Comparison of ENCODE assay signal across 11 cellular contexts in genomic region chr1:113868387-113869083, GRCh38. TPM values are rescaled to one million over a fixed set of nuclear protein-coding genes. Genes with fewer than 3 reads are reported as not detected.
DNase-seq lines count a peak whose midpoint lies in the region; ATAC-seq, FAIRE-seq and TF ChIP-seq lines count a peak whose summit lies in the region.
"Had no signal": no experiment of that assay in that cellular context is flagged by ENCODE, and none has a peak within 500 bp of the region (broad histone marks: within the 10 kb centered on the region; RNA-seq: fewer than 3 reads in every experiment).

No MANE protein-coding gene starts in this region.

- peak; percentile 77 for ATAC-seq in stimulated activated naive CD8-positive, alpha-beta T cell treated with anti-CD3 and anti-CD28 coated beads, Interleukin-15, Interleukin-2, amounts not matched to agents 100 U/mL and 50 U/mL, for 24 hours
- ATAC-seq in HG03439 (IDR thresholded peaks at IDR 0.05; ENCODE audit: unreplicated experiment): no peak

- POLR2A ChIA-PET in MCF 10A (lab: Yijun Ruan, JAX): interaction anchor here (1.4 kb wide), 1 partner anchor 56 kb away, joined by 3 read pairs; the partner anchor contains the start of gene RSBN1
- POLR2A ChIA-PET in RWPE1 (lab: Yijun Ruan, JAX; ENCODE audit: low non-redundant PET): interaction anchor here (0.7 kb wide), 1 partner anchor 16 kb away, joined by 3 read pairs; no protein-coding TSS in a partner anchor

- BruUV-seq in MCF 10A (replicated peaks; lab: Mats Ljungman, UMichigan): no TSS peak

- H3K27me3 Mint-ChIP-seq in MCF 10A (ENCODE audit: insufficient read depth, unreplicated experiment): no peaks in the 10 kb centered on the region
- no peaks in the 10 kb centered on the region for H3K27me3 Mint-ChIP-seq in dendritic cell treated with granulocyte-macrophage colony-stimulating factor and Interleukin-4, amounts not matched to agents 40 ng/mL and 50 ng/mL, for 4 days

- CTCF ChIA-PET in MCF 10A (lab: Yijun Ruan, JAX): interaction anchor here (0.6 to 2.3 kb wide), 7 partner anchors 12 to 1152 kb away, joined by 3 to 9 read pairs (median 4); no protein-coding TSS in a partner anchor
- CTCF ChIA-PET in RWPE1 (lab: Yijun Ruan, JAX): interaction anchor here (0.6 kb wide), 1 partner anchor 1105 kb away, joined by 3 read pairs; no protein-coding TSS in a partner anchor

- H3K27ac Mint-ChIP-seq in MCF 10A (ENCODE audit: low read depth, unreplicated experiment): peak overlapping the region; percentile 74
- H3K27ac Mint-ChIP-seq in dendritic cell treated with granulocyte-macrophage colony-stimulating factor and Interleukin-4, amounts not matched to agents 40 ng/mL and 50 ng/mL, for 4 days: peak overlapping the region; percentile 60

- no peaks in the 10 kb centered on the region for H3K36me3 ChIP-seq in breast epithelium
- H3K36me3 ChIP-seq: thyroid gland had no signal

- no peak for FAIRE-seq in GM12891 (lab: Jason Lieb, UNC)

- no peaks in the 10 kb centered on the region for H3K27me3 ChIP-seq in breast epithelium
- H3K27me3 ChIP-seq: thyroid gland had no signal

- TF ChIP-seq CTCF in MCF 10A (IDR thresholded peaks at IDR 0.05; ENCODE audit: unreplicated experiment): no peak
- TF ChIP-seq CTCF in breast epithelium (IDR thresholded peaks at IDR 0.05): no peak
- TF ChIP-seq CTCF in RWPE1 (conservative IDR thresholded peaks at IDR 0.05; ENCODE audit: low read depth): no peak

- H3K9me3 ChIP-seq in breast epithelium: no peaks in the 10 kb centered on the region
- H3K9me3 ChIP-seq: thyroid gland had no signal

- TF ChIP-seq POLR2A in breast epithelium (IDR thresholded peaks at IDR 0.05) (no peak), GM12891 (IDR thresholded peaks at IDR 0.05; ENCODE audit: low read depth, low read length) (no peak)

- H3K9me3 Mint-ChIP-seq in MCF 10A (ENCODE audit: unreplicated experiment): no peaks in the 10 kb centered on the region
- no peaks in the 10 kb centered on the region for H3K9me3 Mint-ChIP-seq in dendritic cell treated with granulocyte-macrophage colony-stimulating factor and Interleukin-4, amounts not matched to agents 40 ng/mL and 50 ng/mL, for 4 days

- peaks cover 5% of the 10 kb centered on the region for H3K4me1 Mint-ChIP-seq in MCF 10A (ENCODE audit: insufficient read depth, unreplicated experiment)
- peaks cover 35% of the 10 kb centered on the region for H3K4me1 Mint-ChIP-seq in dendritic cell treated with granulocyte-macrophage colony-stimulating factor and Interleukin-4, amounts not matched to agents 40 ng/mL and 50 ng/mL, for 4 days (ENCODE audit: low read depth)

- DNase-seq in MCF 10A (ENCODE audit: unreplicated experiment) (no peak), breast epithelium (ENCODE audit: low spot score in 2 of 2) (no peak), RWPE1 (ENCODE audit: low spot score) (peak; percentile 12), GM12891 (ENCODE audit: insufficient read length, low spot score) (no peak), DMS53 treated with DMSO at 0.1 percent for 48 hours (lab: John Stamatoyannopoulos, UW; ENCODE audit: unreplicated experiment) (no peak)
- DNase-seq in stimulated activated naive CD8-positive, alpha-beta T cell treated with anti-CD3 and anti-CD28 coated beads, Interleukin-15, Interleukin-2, amounts not matched to agents 100 U/mL and 50 U/mL, for 24 hours: no peak
- DNase-seq: NCI-H1436; stimulated activated CD4-positive, alpha-beta T cell treated with anti-CD3 and anti-CD28 coated beads, Interleukin-1b, Interleukin-23, amount 100 ng/mL, for 48 hours; thyroid gland had no signal

- H3K36me3 Mint-ChIP-seq in MCF 10A (ENCODE audit: insufficient read depth, unreplicated experiment): no peaks in the 10 kb centered on the region
- no peaks in the 10 kb centered on the region for H3K36me3 Mint-ChIP-seq in dendritic cell treated with granulocyte-macrophage colony-stimulating factor and Interleukin-4, amounts not matched to agents 40 ng/mL and 50 ng/mL, for 4 days (ENCODE audit: low read depth)

- no peak overlapping the region for H3K4me3 Mint-ChIP-seq in MCF 10A (ENCODE audit: unreplicated experiment)
- no peak overlapping the region for H3K4me3 Mint-ChIP-seq in dendritic cell treated with granulocyte-macrophage colony-stimulating factor and Interleukin-4, amounts not matched to agents 40 ng/mL and 50 ng/mL, for 4 days

- H3K27ac ChIP-seq in breast epithelium (no peak overlapping the region), RWPE1 (no peak overlapping the region)
- H3K27ac ChIP-seq: thyroid gland had no signal

- no peak overlapping the region for H3K4me3 ChIP-seq in breast epithelium
- H3K4me3 ChIP-seq: thyroid gland had no signal

- H3K4me1 ChIP-seq in breast epithelium: no peaks in the 10 kb centered on the region
- H3K4me1 ChIP-seq: thyroid gland had no signal

- intact Hi-C loops in MCF 10A (cut with micrococcal nuclease) (no loop called here), breast epithelium (cut with DNase I; ENCODE audit: low total_unique reads) (loop anchor here (10.0 kb wide), 1 partner anchor 796 kb away; no protein-coding TSS in a partner anchor)
- intact Hi-C loops in dendritic cell treated with granulocyte-macrophage colony-stimulating factor and Interleukin-4, amounts not matched to agents 40 ng/mL and 50 ng/mL, for 4 days (cut with micrococcal nuclease): no loop called here

TF ChIP-seq in GM12891, 5 proteins besides CTCF, POLR2A, EP300 and RAD21:
- TF ChIP-seq PAX5 (IDR thresholded peaks at IDR 0.05; ENCODE audit: insufficient read depth, low read length, severe bottlenecking): no peak
- no peak for TF ChIP-seq POLR2AphosphoS5 (IDR thresholded peaks at IDR 0.05; ENCODE audit: low read depth, low read length)
- TF ChIP-seq POU2F2 (IDR thresholded peaks at IDR 0.05; ENCODE audit: low read depth, low read length): no peak
- TF ChIP-seq SPI1 (IDR thresholded peaks at IDR 0.05; ENCODE audit: low read depth, low read length): no peak
- no peak for TF ChIP-seq TAF1 (IDR thresholded peaks at IDR 0.05; ENCODE audit: low read depth, low read length)
TF ChIP-seq in GM12891: peak in this region for 0.

RNA-seq across cellular contexts. Expression of gene PTPN22, which starts 3.0 kb away (rescaled TPM):
- total RNA-seq in MCF 10A (2022) (0.42 and 0.89 TPM in 2 replicates), breast epithelium (1 to 10 TPM; 3.4 to 7.2 (median 3.6) TPM)
- 19.8 TPM for polyA plus RNA-seq in GM12891 (2012; ENCODE audit: low read depth, missing spikeins)

RNA-seq across cellular contexts. Expression of gene BCL2L15, which starts 18.8 kb away (rescaled TPM):
- 0.27 and 2.3 TPM in 2 replicates for total RNA-seq in MCF 10A (2022)
- 1 to 10 TPM in 1 of 3 donors, under 1 TPM in 2; 0.44 to 1.6 (median 0.48) TPM for total RNA-seq in breast epithelium
- polyA plus RNA-seq in GM12891 (2012; ENCODE audit: low read depth, missing spikeins): 0.42 TPM

RNA-seq across cellular contexts. Expression of gene AP4B1, which starts 36.1 kb away (rescaled TPM):
- 20.4 and 21.3 TPM in 2 replicates for total RNA-seq in MCF 10A (2022)
- 10 to 100 TPM; 10.8 to 18.1 (median 14.9) TPM for total RNA-seq in breast epithelium
- polyA plus RNA-seq in GM12891 (2012; ENCODE audit: low read depth, missing spikeins): 19.3 TPM

RNA-seq across cellular contexts. Expression of gene DCLRE1B, which starts 36.6 kb away (rescaled TPM):
- total RNA-seq in MCF 10A (2022) (6.9 and 8.1 TPM in 2 replicates), breast epithelium (1 to 10 TPM; 3.3 to 6.2 (median 3.5) TPM)
- 5.7 TPM for polyA plus RNA-seq in GM12891 (2012; ENCODE audit: low read depth, missing spikeins)

RNA-seq across cellular contexts. Expression of gene RSBN1, which starts 56.3 kb away (rescaled TPM):
- total RNA-seq in MCF 10A (2022) (11.8 and 15.7 TPM in 2 replicates), breast epithelium (10 to 100 TPM; 25.1 to 41.3 (median 28.2) TPM)
- 7.6 TPM for polyA plus RNA-seq in GM12891 (2012; ENCODE audit: low read depth, missing spikeins)
